In the genomic region with DNA sequence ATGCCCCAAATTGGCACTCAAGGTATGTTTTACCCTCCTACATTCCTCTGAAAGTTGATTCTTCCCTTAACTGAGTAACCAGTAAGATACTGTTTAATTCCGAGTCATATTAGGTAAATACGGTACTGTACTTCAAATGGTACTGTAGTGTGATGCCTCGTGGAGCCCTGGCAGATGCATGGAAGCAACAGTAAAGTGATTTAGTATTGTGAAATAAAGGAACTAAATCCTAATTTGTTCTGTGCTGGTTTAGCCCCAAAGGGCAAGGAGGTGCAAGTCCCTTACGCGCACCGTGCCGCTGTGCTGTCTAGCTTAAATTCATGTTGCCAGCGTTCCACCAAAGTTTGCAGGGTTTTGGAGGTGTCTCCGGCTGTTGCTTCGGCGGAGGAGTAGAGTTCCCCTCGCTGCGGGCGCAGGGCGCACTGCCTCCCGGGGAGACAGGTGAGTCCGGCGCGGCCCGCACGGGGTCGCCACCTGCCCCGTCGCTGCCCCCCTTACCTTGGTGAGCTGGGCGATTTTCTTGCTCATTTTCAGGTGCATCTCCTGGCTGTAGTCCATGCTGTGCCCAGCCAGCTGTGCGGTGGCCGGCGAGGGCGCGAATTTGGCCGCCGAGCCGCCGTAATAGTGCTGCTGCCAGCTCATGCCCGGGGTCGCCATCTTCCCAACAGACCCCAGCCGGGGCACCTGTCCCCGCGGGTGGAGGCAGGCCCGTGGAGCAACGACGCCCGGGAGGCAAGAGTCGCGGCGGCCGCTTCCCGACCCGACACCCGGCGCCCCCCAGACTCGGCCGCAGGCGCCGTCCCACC, we compare ENCODE assay signal across 9 cellular contexts. TPM values are rescaled to one million over a fixed set of nuclear protein-coding genes. Genes with fewer than 3 reads are reported as not detected.
A peak's percentile ranks its signal among the peaks of the same experiment; 100 is the strongest.
DNase-seq lines count a peak whose midpoint lies in the region; ATAC-seq and TF ChIP-seq lines count a peak whose summit lies in the region.
"Had no signal": no experiment of that assay in that cellular context is flagged by ENCODE, and none has a peak within 500 bp of the region (broad histone marks: within the 10 kb centered on the region; RNA-seq: fewer than 3 reads in every experiment).

No MANE protein-coding gene starts in this region.

- peak; percentile 30 for ATAC-seq in HG02981 (IDR thresholded peaks at IDR 0.05; ENCODE audit: unreplicated experiment)

- H3K4me2 ChIP-seq in fibroblast of lung (ENCODE audit: extremely low read depth, insufficient read depth, low read length) = peak overlapping the region; percentile 53

- H3K36me3 Mint-ChIP-seq in neural crest cell (ENCODE audit: low read depth) = peaks cover 7% of the 10 kb centered on the region

- peak overlapping the region; percentile 79 for H3K4me3 Mint-ChIP-seq in neural crest cell

- WGBS in tibial nerve, 2 donors = 3 to 8% methylated on average over 19 to 34 of the region's 55 CpGs

- H3K27ac Mint-ChIP-seq in neural crest cell (ENCODE audit: unreplicated experiment) = no peak overlapping the region

- no peak overlapping the region for H3K9ac ChIP-seq in fibroblast of lung (ENCODE audit: insufficient read depth, low read length)

- peaks cover 4% of the 10 kb centered on the region for H3K9me3 Mint-ChIP-seq in neural crest cell

- peak; percentile 30 for DNase-seq in NCI-H1694 treated with DMSO at 0.1 percent for 48 hours (lab: John Stamatoyannopoulos, UW)
- no peak for DNase-seq in NCI-H1694 (lab: John Stamatoyannopoulos, UW)
- DNase-seq in NCI-H774 (lab: John Stamatoyannopoulos, UW) = peak; percentile 65
- DNase-seq in activated T-helper 1 cell treated with Interleukin-2 at 50 U/mL for 16 hours (ENCODE audit: low read depth) = peak; percentile 42
- DNase-seq in fibroblast of lung (ENCODE audit: low read depth in 2 of 2) = peak; percentile 11 to 19
- peak; percentile 7 for DNase-seq in neural crest cell (ENCODE audit: low read depth, low spot score)
- no peak for DNase-seq in tibial nerve (ENCODE audit: low spot score in 2 of 2)
- DNase-seq: DND-41 had no signal

- peak overlapping the region; percentile 15 for H2AFZ ChIP-seq in fibroblast of lung (ENCODE audit: low read length)

- H3K4me1 Mint-ChIP-seq in neural crest cell = peaks cover 22% of the 10 kb centered on the region

- TF ChIP-seq CTCF in fibroblast of lung (conservative IDR thresholded peaks at IDR 0.05 in 1 of 2, IDR thresholded peaks at IDR 0.05 in 1 of 2; ENCODE audit: low read depth in 1 of 2, low read length in 2 of 2) = no peak
- TF ChIP-seq CTCF in neural crest cell (conservative IDR thresholded peaks at IDR 0.05) = peak; percentile 42
- no peak for TF ChIP-seq CTCF in tibial nerve (IDR thresholded peaks at IDR 0.05)

- H3K9me3 ChIP-seq in fibroblast of lung (ENCODE audit: control insufficient read depth, insufficient read depth, low read depth, low read length) (no peaks in the 10 kb centered on the region), tibial nerve (peaks cover 0 to 3% (median 0%) of the 10 kb centered on the region in 4 donors)

- no peak for TF ChIP-seq EP300 in tibial nerve (IDR thresholded peaks at IDR 0.05)

- no peaks in the 10 kb centered on the region for H3K36me3 ChIP-seq in fibroblast of lung (ENCODE audit: control insufficient read depth, insufficient read depth, low read length)
- H3K36me3 ChIP-seq in tibial nerve = no peaks in the 10 kb centered on the region

- H3K79me2 ChIP-seq in fibroblast of lung (ENCODE audit: control insufficient read depth, insufficient read depth, low read length) = no peaks in the 10 kb centered on the region

- H3K27me3 Mint-ChIP-seq in neural crest cell (ENCODE audit: low read depth) = peaks cover 47% of the 10 kb centered on the region

- H3K4me1 ChIP-seq in fibroblast of lung (ENCODE audit: control insufficient read depth, extremely low read depth, insufficient read depth, low read length) (peaks cover 3% of the 10 kb centered on the region), tibial nerve (peaks cover 0 to 28% (median 5%) of the 10 kb centered on the region in 4 donors)

- H3K27me3 ChIP-seq in fibroblast of lung (ENCODE audit: control insufficient read depth, insufficient read depth, low read length) (peaks cover 14% of the 10 kb centered on the region), tibial nerve (no peaks in the 10 kb centered on the region)

- TF ChIP-seq POLR2A in tibial nerve (IDR thresholded peaks at IDR 0.05) = no peak

- H3K27ac ChIP-seq in fibroblast of lung (ENCODE audit: insufficient read depth, low read length) (no peak overlapping the region), tibial nerve (peak overlapping the region; percentile 62 to 93 (median 77))

- no peaks in the 10 kb centered on the region for H4K20me1 ChIP-seq in fibroblast of lung (ENCODE audit: control insufficient read depth, extremely low read depth, insufficient read depth, low read length)

- H3K4me3 ChIP-seq in fibroblast of lung (replicated peaks in 1 of 4; ENCODE audit: control extremely low read depth in 1 of 4, insufficient read depth in 1 of 4, low read depth in 3 of 4, low read length in 4 of 4) (peak overlapping the region; percentile 31 to 74 (median 59)), tibial nerve (peak overlapping the region; percentile 57 to 90 (median 70))

RNA-seq across cellular contexts. Expression of a gene that starts 0.6 kb away (rescaled TPM):
- total RNA-seq in fibroblast of lung (1.3 and 1.7 TPM in 2 replicates), neural crest cell (7.6 and 7.8 TPM in 2 replicates), tibial nerve (10 to 100 TPM in 2 of 4 donors, 1 to 10 TPM in 2; 3.6 to 11.2 (median 8.3) TPM)
- polyA plus RNA-seq in fibroblast of lung = 0.09 and 0.43 TPM in 2 replicates
- 0.05 and 0.59 TPM in 2 replicates for polyA plus RNA-seq in fibroblast of lung (2012)
- 1.0 TPM in 1 of 2 replicates, not detected in the other for polyA minus RNA-seq in fibroblast of lung (ENCODE audit: low replicate concordance)

Comparison
In these comparisons a context has a peak if more than half of its experiments do, and no peak if none do; other contexts are left out.
1. DNase-seq: peak in NCI-H1694 treated with DMSO at 0.1 percent for 48 hours (single experiment), NCI-H774 (single experiment), activated T-helper 1 cell treated with Interleukin-2 at 50 U/mL for 16 hours (single experiment), fibroblast of lung (2 of 2) and neural crest cell (single experiment); none in NCI-H1694 (single experiment) and tibial nerve (0 of 2).